In genomic region chr11:46694607-46695006, GRCh38 we compare ENCODE assay signal across 20 cellular contexts. TPM values are rescaled to one million over a fixed set of nuclear protein-coding genes. Genes with fewer than 3 reads are reported as not detected.
A peak's percentile ranks its signal among the peaks of the same experiment; 100 is the strongest.
DNase-seq lines count a peak whose midpoint lies in the region; ATAC-seq and TF ChIP-seq lines count a peak whose summit lies in the region.
"Had no signal": no experiment of that assay in that cellular context is flagged by ENCODE, and none has a peak within 500 bp of the region (broad histone marks: within the 10 kb centered on the region; RNA-seq: fewer than 3 reads in every experiment).

No MANE protein-coding gene starts in this region.

- no peaks in the 10 kb centered on the region for H3K9me3 ChIP-seq in osteoblast (ENCODE audit: low read depth, low read length)
- no peaks in the 10 kb centered on the region for H3K9me3 ChIP-seq in tibial artery
- H3K9me3 ChIP-seq in hepatocyte (ENCODE audit: low read depth), result no peaks in the 10 kb centered on the region
- H3K9me3 ChIP-seq: ovary had no signal

- H3K36me3 Mint-ChIP-seq in activated T-cell treated with anti-CD3 and anti-CD28 coated beads, Interleukin-2, amount 50 U/mL, for 24 hours (ENCODE audit: low read depth), result peaks cover 79% of the 10 kb centered on the region
- peaks cover 20% of the 10 kb centered on the region for H3K36me3 Mint-ChIP-seq in activated T-cell treated with anti-CD3 and anti-CD28 coated beads, Interleukin-2, amount 50 U/mL, for 4 hours (ENCODE audit: insufficient read depth)
- H3K36me3 Mint-ChIP-seq: WTC11 had no signal

- peaks cover 35% of the 10 kb centered on the region for H3K36me3 ChIP-seq in osteoblast (ENCODE audit: insufficient read depth, low read length)
- peaks cover 12 to 63% (median 61%) of the 10 kb centered on the region in 3 donors for H3K36me3 ChIP-seq in tibial artery
- no peaks in the 10 kb centered on the region for H3K36me3 ChIP-seq in hepatocyte (replicated peaks; ENCODE audit: insufficient read depth, low read depth)
- H3K36me3 ChIP-seq: ovary had no signal

- H3K4me2 ChIP-seq in osteoblast (ENCODE audit: insufficient read depth, low read length) (no peak overlapping the region), hepatocyte (no peak overlapping the region)

- peaks cover 55% of the 10 kb centered on the region for H3K79me2 ChIP-seq in osteoblast (ENCODE audit: insufficient read depth, low read length)
- H3K79me2 ChIP-seq in hepatocyte, result peaks cover 25% of the 10 kb centered on the region

- H3K4me1 ChIP-seq in osteoblast (ENCODE audit: insufficient read depth, low read length), result peaks cover 28% of the 10 kb centered on the region
- H3K4me1 ChIP-seq in tibial artery, result peaks cover 13 to 69% (median 64%) of the 10 kb centered on the region in 4 donors
- peaks cover 9% of the 10 kb centered on the region for H3K4me1 ChIP-seq in hepatocyte (ENCODE audit: insufficient read depth)

- WGBS in hepatocyte (ENCODE audit: low lambda C conversion rate, missing lambda C conversion rate), result 98% methylated on average over 7 of the region's 7 CpGs

- ATAC-seq in activated T-cell treated with anti-CD3 and anti-CD28 coated beads, Interleukin-2, amount 50 U/mL, for 4 hours, result no peak
- ATAC-seq in HG03378 (IDR thresholded peaks at IDR 0.05; ENCODE audit: unreplicated experiment), result no peak
- ATAC-seq: left colon, WTC11 had no signal

- no peak overlapping the region for H3K4me3 ChIP-seq in coronary artery
- no peak overlapping the region for H3K4me3 ChIP-seq in osteoblast (ENCODE audit: insufficient read depth, low read length)
- no peak overlapping the region for H3K4me3 ChIP-seq in tibial artery
- H3K4me3 ChIP-seq in hepatocyte, result no peak overlapping the region
- H3K4me3 ChIP-seq: ovary had no signal

- peaks cover 31% of the 10 kb centered on the region for H3K4me1 Mint-ChIP-seq in activated T-cell treated with anti-CD3 and anti-CD28 coated beads, Interleukin-2, amount 50 U/mL, for 24 hours (ENCODE audit: low read depth)
- H3K4me1 Mint-ChIP-seq in activated T-cell treated with anti-CD3 and anti-CD28 coated beads, Interleukin-2, amount 50 U/mL, for 4 hours (ENCODE audit: low read depth), result peaks cover 31% of the 10 kb centered on the region

- H3K4me3 Mint-ChIP-seq in activated T-cell treated with anti-CD3 and anti-CD28 coated beads, Interleukin-2, amount 50 U/mL, for 24 hours, result no peak overlapping the region
- no peak overlapping the region for H3K4me3 Mint-ChIP-seq in activated T-cell treated with anti-CD3 and anti-CD28 coated beads, Interleukin-2, amount 50 U/mL, for 4 hours
- H3K4me3 Mint-ChIP-seq: WTC11 had no signal

- H3K27me3 ChIP-seq in osteoblast (ENCODE audit: insufficient read depth, low read length) (no peaks in the 10 kb centered on the region), tibial artery (no peaks in the 10 kb centered on the region), hepatocyte (no peaks in the 10 kb centered on the region)
- H3K27me3 ChIP-seq: ovary had no signal

- intact Hi-C loops in tibial artery (cut with DNase I; ENCODE audit: low total_unique reads), result no loop called here

- no peak for DNase-seq in activated T-cell treated with anti-CD3 and anti-CD28 coated beads, Interleukin-2, amount 50 U/mL, for 24 hours
- no peak for DNase-seq in activated T-cell treated with anti-CD3 and anti-CD28 coated beads, Interleukin-2, amount 50 U/mL, for 4 hours
- DNase-seq in coronary artery (ENCODE audit: low spot score), result no peak
- DNase-seq in osteoblast (ENCODE audit: insufficient read length, low spot score, missing footprints), result no peak
- DNase-seq in tibial artery, result no peak
- no peak for DNase-seq in hepatocyte (ENCODE audit: low spot score)
- DNase-seq in GDM1 (lab: John Stamatoyannopoulos, UW), result no peak
- DNase-seq: 8988T; activated effector memory CD4-positive, alpha-beta T cell treated with anti-CD3 and anti-CD28 coated beads, Interleukin-2, amount 50 U/mL, for 16 hours; dermis blood vessel endothelial cell; H7; left colon; NCI-H187; NCI-H446; ovary had no signal

- peak overlapping the region; percentile 61 for H3K27ac Mint-ChIP-seq in activated T-cell treated with anti-CD3 and anti-CD28 coated beads, Interleukin-2, amount 50 U/mL, for 24 hours

- H3K9me3 Mint-ChIP-seq in activated T-cell treated with anti-CD3 and anti-CD28 coated beads, Interleukin-2, amount 50 U/mL, for 24 hours, result no peaks in the 10 kb centered on the region
- no peaks in the 10 kb centered on the region for H3K9me3 Mint-ChIP-seq in activated T-cell treated with anti-CD3 and anti-CD28 coated beads, Interleukin-2, amount 50 U/mL, for 4 hours
- H3K9me3 Mint-ChIP-seq: WTC11 had no signal

- H2AFZ ChIP-seq in osteoblast (ENCODE audit: low read length), result no peak overlapping the region
- no peak overlapping the region for H2AFZ ChIP-seq in hepatocyte

- no peak for TF ChIP-seq CTCF in coronary artery (IDR thresholded peaks at IDR 0.05)
- no peak for TF ChIP-seq CTCF in osteoblast (IDR thresholded peaks at IDR 0.05; ENCODE audit: extremely low read depth, low read depth, low read length)
- TF ChIP-seq CTCF in tibial artery (IDR thresholded peaks at IDR 0.05), result no peak
- no peak for TF ChIP-seq CTCF in hepatocyte (IDR thresholded peaks at IDR 0.05; ENCODE audit: poor library complexity)

- H3K27ac ChIP-seq in coronary artery, result peak overlapping the region; percentile 24 to 83
- peak overlapping the region; percentile 78 for H3K27ac ChIP-seq in osteoblast (ENCODE audit: low read depth, low read length)
- peak overlapping the region; percentile 78 to 92 for H3K27ac ChIP-seq in tibial artery
- H3K27ac ChIP-seq in hepatocyte, result no peak overlapping the region
- H3K27ac ChIP-seq: ovary had no signal

- H3K27me3 Mint-ChIP-seq in activated T-cell treated with anti-CD3 and anti-CD28 coated beads, Interleukin-2, amount 50 U/mL, for 24 hours, result no peaks in the 10 kb centered on the region
- H3K27me3 Mint-ChIP-seq in activated T-cell treated with anti-CD3 and anti-CD28 coated beads, Interleukin-2, amount 50 U/mL, for 4 hours (ENCODE audit: low read depth), result no peaks in the 10 kb centered on the region

- no peaks in the 10 kb centered on the region for H3K9me2 ChIP-seq in hepatocyte (replicated peaks; ENCODE audit: insufficient read depth)

- H4K20me1 ChIP-seq in osteoblast (ENCODE audit: insufficient read depth, low read length) (peaks cover 16% of the 10 kb centered on the region), hepatocyte (ENCODE audit: insufficient read depth, poor library complexity, severe bottlenecking) (peaks cover 5% of the 10 kb centered on the region)

RNA-seq across cellular contexts. Expression of gene ARHGAP1, which starts 5.8 kb away (rescaled TPM):
- 10 to 100 TPM; 52.9 to 63.8 (median 53.4) TPM for total RNA-seq in activated T-cell treated with anti-CD3 and anti-CD28 coated beads, Interleukin-2, amount 50 U/mL, for 4 hours
- total RNA-seq in osteoblast (88.3 and 100 TPM in 2 replicates), hepatocyte (19.6 and 23.4 TPM in 2 replicates)
- 56.0 and 62.8 TPM in 2 replicates for polyA plus RNA-seq in hepatocyte

RNA-seq across cellular contexts. Expression of gene ZNF408, which starts 6.2 kb away (rescaled TPM):
- total RNA-seq in activated T-cell treated with anti-CD3 and anti-CD28 coated beads, Interleukin-2, amount 50 U/mL, for 4 hours, result 10 to 100 TPM; 14.2 to 16.9 (median 14.8) TPM
- total RNA-seq in osteoblast (16.2 and 16.3 TPM in 2 replicates), hepatocyte (7.8 and 10.4 TPM in 2 replicates)
- 10.7 and 13.6 TPM in 2 replicates for polyA plus RNA-seq in hepatocyte

RNA-seq across cellular contexts. Expression of gene F2, which starts 24.4 kb away (rescaled TPM):
- total RNA-seq in activated T-cell treated with anti-CD3 and anti-CD28 coated beads, Interleukin-2, amount 50 U/mL, for 4 hours, result under 1 TPM; 0.40 to 0.81 (median 0.41) TPM
- not detected in 2 replicates for total RNA-seq in osteoblast
- total RNA-seq in hepatocyte, result 79.7 and 85.9 TPM in 2 replicates
- polyA plus RNA-seq in hepatocyte, result 96.2 and 111 TPM in 2 replicates
- total RNA-seq: activated CD8-positive, alpha-beta memory T cell treated with anti-CD3 and anti-CD28 coated beads for 36 hours; dermis blood vessel endothelial cell; fibroblast of lung; H7; left colon; LHCN-M2 had no signal
- polyA plus RNA-seq: fibroblast of lung had no signal

Comparison
In these comparisons a context has a peak if more than half of its experiments do, and no peak if none do; other contexts are left out.
1. RNA of gene F2, which starts 24.4 kb away (total RNA-seq): 79.7 to 85.9 TPM in hepatocyte; 0.40 to 0.81 TPM in activated T-cell treated with anti-CD3 and anti-CD28 coated beads, Interleukin-2, amount 50 U/mL, for 4 hours and not detected in osteoblast; every median in the first group is over 10 times any median in the second.